ENCODE assay signal across 3 cellular contexts in the genomic region with DNA sequence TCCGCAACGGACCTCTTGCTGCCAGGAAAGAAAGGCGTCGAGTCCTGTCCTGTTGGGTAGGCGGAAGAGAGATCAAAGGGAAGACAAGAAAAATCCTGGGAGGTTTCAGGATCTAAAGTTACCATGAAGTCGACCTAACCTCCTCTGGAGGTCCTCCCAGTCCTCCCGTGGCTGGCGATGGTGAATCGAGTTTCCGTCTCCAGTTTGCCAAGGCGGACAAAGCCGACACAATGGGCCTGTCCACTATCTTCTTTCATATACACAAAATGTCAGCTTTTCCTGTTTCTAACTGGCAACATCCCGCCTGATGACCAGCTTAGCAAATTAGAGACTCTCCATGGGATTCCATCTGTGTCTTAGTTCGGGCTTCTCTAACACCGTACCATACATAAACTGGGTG. TPM values are rescaled to one million over a fixed set of nuclear protein-coding genes. Genes with fewer than 3 reads are reported as not detected.
"Had no signal": no experiment of that assay in that cellular context is flagged by ENCODE, and none has a peak within 500 bp of the region (broad histone marks: within the 10 kb centered on the region; RNA-seq: fewer than 3 reads in every experiment).

No MANE protein-coding gene starts in this region.

RNA-seq across cellular contexts. Expression of a gene that starts 22.7 kb away (rescaled TPM):
- polyA plus RNA-seq: adrenal gland, aorta, cardiac muscle cell had no signal
